20 cellular contexts compared by ENCODE assay signal in the genomic region with DNA sequence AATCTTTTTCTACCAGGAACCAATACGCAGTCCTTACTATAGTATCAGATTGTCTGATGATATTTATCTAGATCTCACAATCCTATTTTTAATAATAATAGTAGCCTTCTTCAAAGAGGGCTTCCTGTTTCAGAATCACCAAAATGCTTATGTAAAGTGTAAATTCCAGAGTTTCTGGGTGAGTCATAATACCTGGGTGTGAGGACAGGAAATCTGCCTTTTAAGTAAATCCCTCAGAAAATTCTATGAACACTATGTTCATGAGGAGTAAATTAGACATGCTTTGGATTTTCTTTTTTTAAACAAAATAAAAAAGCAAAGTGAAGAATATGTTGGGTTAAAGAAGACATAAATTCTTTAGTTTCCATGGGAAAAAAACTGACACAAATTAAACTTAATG. TPM values are rescaled to one million over a fixed set of nuclear protein-coding genes. Genes with fewer than 3 reads are reported as not detected.
A peak's percentile ranks its signal among the peaks of the same experiment; 100 is the strongest.
DNase-seq lines count a peak whose midpoint lies in the region; ATAC-seq, FAIRE-seq and TF ChIP-seq lines count a peak whose summit lies in the region.
"Had no signal": no experiment of that assay in that cellular context is flagged by ENCODE, and none has a peak within 500 bp of the region (broad histone marks: within the 10 kb centered on the region; RNA-seq: fewer than 3 reads in every experiment).

No MANE protein-coding gene starts in this region.

- 38% methylated on average over 1 of the region's 1 CpG for WGBS in A549 (ENCODE audit: missing lambda C conversion rate)

- H3K4me1 ChIP-seq in A549, result peaks cover 43% of the 10 kb centered on the region
- peaks cover 19% of the 10 kb centered on the region for H3K4me1 ChIP-seq in SJCRH30
- peaks cover 31% of the 10 kb centered on the region for H3K4me1 ChIP-seq in foreskin keratinocyte
- H3K4me1 ChIP-seq: ascending aorta, heart right ventricle had no signal

- no peak for FAIRE-seq in A549 (lab: Jason Lieb, UNC)
- FAIRE-seq: HTR-8/SVneo had no signal

- TF ChIP-seq EP300 in A549 (IDR thresholded peaks at IDR 0.05), result no peak

- DNase-seq in A549 (ENCODE audit: low read depth in 1 of 2, low spot score in 1 of 2) (peak; percentile 14 to 33), HCEC 1CT (peak; percentile 29), SJCRH30 (no peak), foreskin keratinocyte (peak in 1 of 2 donors; percentile 73), cortex of kidney (lab: John Stamatoyannopoulos, UW) (no peak), substantia nigra (lab: John Stamatoyannopoulos, UW) (no peak)
- DNase-seq: activated CD8-positive, alpha-beta memory T cell treated with anti-CD3 and anti-CD28 coated beads for 24 hours; DMS79; GOT3; heart right ventricle; Karpas-422; NCI-H1092 treated with DMSO at 0.1 percent for 48 hours; NCI-H2081; stimulated activated CD4-positive, alpha-beta T cell treated with anti-CD3 and anti-CD28 coated beads, Interleukin-12 subunit alpha, Interleukin-12 subunit beta, amount 100 ng/mL, for 4 hours; stimulated activated CD8-positive, alpha-beta memory T cell treated with anti-CD3 and anti-CD28 coated beads, Interleukin-4, amount 100 ng/mL, for 48 hours had no signal

- no peaks in the 10 kb centered on the region for H3K36me3 ChIP-seq in SJCRH30
- H3K36me3 ChIP-seq: ascending aorta, heart right ventricle had no signal

- POLR2A ChIA-PET in A549 (lab: Yijun Ruan, JAX), result no interaction called here

- H3K4me3 ChIP-seq in A549 (no peak overlapping the region), SJCRH30 (no peak overlapping the region)
- H3K4me3 ChIP-seq: ascending aorta, heart right ventricle, lung had no signal

- TF ChIP-seq CTCF in A549 (IDR thresholded peaks at IDR 0.05) (no peak), foreskin keratinocyte (conservative IDR thresholded peaks at IDR 0.05) (no peak)

- H3K4me2 ChIP-seq in A549, result peak overlapping the region; percentile 67

- no peak for TF ChIP-seq POLR2A in A549 (IDR thresholded peaks at IDR 0.05; ENCODE audit: low read length)

- CTCF ChIA-PET in A549 (lab: Yijun Ruan, JAX), result interaction anchor here (1.3 to 1.8 kb wide), 2 partner anchors 19 to 34 kb away, joined by 3 to 5 read pairs; no protein-coding TSS in a partner anchor

- H3K27ac ChIP-seq in A549 (peak overlapping the region in 1 of 2 experiments; percentile 68; a peak in 3 of 6 replicates), SJCRH30 (peak overlapping the region; percentile 58; the same call in 1 of the 2 replicates), foreskin keratinocyte (peak overlapping the region; percentile 62), substantia nigra (ENCODE audit: low read depth, low read length, poor library complexity, severe bottlenecking) (no peak overlapping the region)
- H3K27ac ChIP-seq: ascending aorta, heart right ventricle had no signal

- H3K9me3 ChIP-seq in A549 (no peaks in the 10 kb centered on the region), SJCRH30 (replicated peaks) (no peaks in the 10 kb centered on the region)
- H3K9me3 ChIP-seq: ascending aorta, heart right ventricle had no signal

- ATAC-seq in A549 (no peak), foreskin keratinocyte (peak; percentile 72), HG02885 (IDR thresholded peaks at IDR 0.05; ENCODE audit: poor library complexity, unreplicated experiment) (no peak), HG03442 (IDR thresholded peaks at IDR 0.05; ENCODE audit: unreplicated experiment) (no peak)
- ATAC-seq: heart right ventricle had no signal

- H3K27me3 ChIP-seq in SJCRH30 (no peaks in the 10 kb centered on the region), foreskin keratinocyte (no peaks in the 10 kb centered on the region)
- H3K27me3 ChIP-seq: ascending aorta had no signal

- no peak for TF ChIP-seq RAD21 in A549 (conservative IDR thresholded peaks at IDR 0.05 in 1 of 2, IDR thresholded peaks at IDR 0.05 in 1 of 2)

TF ChIP-seq in A549, 52 proteins besides CTCF, POLR2A, EP300 and RAD21:
- TF ChIP-seq FOSL2 (IDR thresholded peaks at IDR 0.05) (peak; percentile 42; the same call in 1 of the 2 replicates), FOSL2 (CRISPR knock-in tag; IDR thresholded peaks at IDR 0.05) (peak; percentile 51; the same call in 1 of the 2 replicates), HOXB5 (CRISPR knock-in tag; IDR thresholded peaks at IDR 0.05) (no peak)

RNA-seq across cellular contexts. Expression of gene DKK1, which starts 20.5 kb away (rescaled TPM):
- 375 and 538 TPM in 2 replicates for polyA plus RNA-seq in A549 (2011; rRNA removed)
- 180 and 210 TPM in 2 replicates for polyA plus RNA-seq in A549 (2012; cell fraction: cytosol; rRNA removed)
- 248 and 254 TPM in 2 replicates for polyA plus RNA-seq in A549 (2012; cell fraction: nucleus; rRNA removed)
- 109 to 122 TPM (median 117 TPM) in 3 replicates for polyA plus RNA-seq in A549 (2017; fragmentation: RNase III; extraction: RNeasy Plus Mini Kit Qiagen cat#74134 plus additional on column Dnase treatment)
- polyA minus RNA-seq in A549 (2011; rRNA and poly(A)+ RNA removed), result 114 and 171 TPM in 2 replicates
- total RNA-seq in SJCRH30 (2014; rRNA removed; shearing (Covaris generic)), result 0.38 and 0.56 TPM in 2 replicates
- 228 and 406 TPM in 2 replicates for total RNA-seq in foreskin keratinocyte
- 194 and 421 TPM in 2 replicates for polyA plus RNA-seq in foreskin keratinocyte

Comparison
In these comparisons a context has a peak if more than half of its experiments do, and no peak if none do; other contexts are left out.
1. DNase-seq: peak in A549 (2 of 2) and HCEC 1CT (single experiment); none in SJCRH30 (0 of 2), cortex of kidney (single experiment) and substantia nigra (0 of 49).
2. RNA of gene DKK1, which starts 20.5 kb away (total RNA-seq): 228 to 406 TPM in foreskin keratinocyte; 0.38 to 0.56 TPM in SJCRH30; every median in the first group is over 100 times any median in the second.